Comparison of ENCODE assay signal across 10 cellular contexts in the genomic region with DNA sequence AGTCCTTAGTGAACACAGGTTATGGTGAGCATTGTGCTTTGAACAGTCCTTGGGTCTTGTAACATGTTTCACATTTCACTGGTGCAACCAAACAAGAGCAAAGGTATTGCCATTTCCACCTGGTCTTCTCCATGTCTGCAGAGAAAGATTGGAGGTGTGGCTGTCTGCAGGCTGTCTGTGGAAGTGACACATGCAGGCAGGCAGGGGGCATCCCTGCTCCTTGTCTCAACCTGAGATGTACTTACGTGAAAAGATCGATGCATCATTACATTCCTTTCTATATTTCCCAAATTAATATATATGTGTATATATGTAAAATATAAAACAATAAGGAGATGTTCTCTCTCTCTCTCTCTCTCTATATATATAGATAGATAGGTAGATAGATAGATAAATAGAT. TPM values are rescaled to one million over a fixed set of nuclear protein-coding genes. Genes with fewer than 3 reads are reported as not detected.
DNase-seq lines count a peak whose midpoint lies in the region; ATAC-seq and TF ChIP-seq lines count a peak whose summit lies in the region.
"Had no signal": no experiment of that assay in that cellular context is flagged by ENCODE, and none has a peak within 500 bp of the region (broad histone marks: within the 10 kb centered on the region; RNA-seq: fewer than 3 reads in every experiment).

No MANE protein-coding gene starts in this region.

- H3K4me3 ChIP-seq in GM12875 (ENCODE audit: low read depth, low read length) (no peak overlapping the region), RWPE2 (ENCODE audit: severe bottlenecking) (no peak overlapping the region), aorta (ENCODE audit: low read length in 2 of 2) (no peak overlapping the region)

- no peak overlapping the region for H3K27ac ChIP-seq in RWPE2 (ENCODE audit: poor library complexity, severe bottlenecking)
- H3K27ac ChIP-seq in aorta (ENCODE audit: low read depth in 1 of 2, low read length in 2 of 2) = no peak overlapping the region

- H3K27me3 ChIP-seq in RWPE2 (ENCODE audit: insufficient read depth, poor library complexity, severe bottlenecking) (no peaks in the 10 kb centered on the region), aorta (ENCODE audit: control insufficient read depth in 1 of 2, insufficient read depth in 2 of 2, low read length in 1 of 2) (no peaks in the 10 kb centered on the region)

- no peaks in the 10 kb centered on the region for H3K9me3 ChIP-seq in RWPE2 (ENCODE audit: severe bottlenecking)
- no peaks in the 10 kb centered on the region for H3K9me3 ChIP-seq in aorta (ENCODE audit: control insufficient read depth, low read length)

- intact Hi-C loops in head of caudate nucleus (cut with DNase I) (no loop called here), aorta (cut with DNase I) (no loop called here)

- H3K36me3 ChIP-seq in RWPE2 (ENCODE audit: low read depth) (no peaks in the 10 kb centered on the region), aorta (ENCODE audit: control insufficient read depth in 1 of 2, insufficient read depth in 2 of 2, low read length in 1 of 2) (no peaks in the 10 kb centered on the region)

- peak; percentile 5 for DNase-seq in A172 (ENCODE audit: low spot score)
- no peak for DNase-seq in RWPE2 (ENCODE audit: low spot score)
- DNase-seq in head of caudate nucleus = peak in 38 of 42 donors; percentile 26 to 87 (median 58)
- DNase-seq in UCSD-AML1 (lab: John Stamatoyannopoulos, UW; ENCODE audit: unreplicated experiment) = no peak
- DNase-seq in aorta = no peak
- DNase-seq: mesenchymal stem cell had no signal

- 0 out of 2 replicates have a peak, but pooled peaks have one; percentile 12 for TF ChIP-seq CTCF in GM12875 (IDR thresholded peaks at IDR 0.05; ENCODE audit: borderline replicate concordance, insufficient read depth, low read depth, low read length)
- peak; percentile 45 for TF ChIP-seq CTCF in RWPE2 (IDR thresholded peaks at IDR 0.05; ENCODE audit: poor library complexity, severe bottlenecking)

- 11 to 12% methylated on average over 2 of the region's 2 CpGs for WGBS in aorta, 2 donors

- no peaks in the 10 kb centered on the region for H3K4me1 ChIP-seq in RWPE2 (ENCODE audit: insufficient read depth, poor library complexity, severe bottlenecking)
- H3K4me1 ChIP-seq in aorta (ENCODE audit: control insufficient read depth in 1 of 2, insufficient read depth in 2 of 2, low read length in 2 of 2) = no peaks in the 10 kb centered on the region

- ATAC-seq in RWPE2 (ENCODE audit: low read depth) = peak; percentile 60; the same call in 2 of the 3 replicates
- no peak for ATAC-seq in GM18868 (IDR thresholded peaks at IDR 0.05; ENCODE audit: unreplicated experiment)
- no peak for ATAC-seq in HG03095 (IDR thresholded peaks at IDR 0.05; ENCODE audit: unreplicated experiment)
- no peak for ATAC-seq in aorta (ENCODE audit: low FRiP score)

RNA-seq across cellular contexts. Expression of gene LRRC18, which starts 54.3 kb away (rescaled TPM):
- not detected in 2 replicates for total RNA-seq in A172 (2014; rRNA removed; shearing (Covaris generic))
- not detected for total RNA-seq in aorta
- polyA plus RNA-seq in aorta = not detected
- total RNA-seq: LHCN-M2 had no signal

Comparison
In these comparisons a context has a peak if more than half of its experiments do, and no peak if none do; other contexts are left out.
1. DNase-seq: peak in A172 (single experiment) and head of caudate nucleus (38 of 42); none in RWPE2 (single experiment), UCSD-AML1 (single experiment) and aorta (0 of 2).